Comparison of ENCODE assay signal across 1 cellular context in the genomic region with DNA sequence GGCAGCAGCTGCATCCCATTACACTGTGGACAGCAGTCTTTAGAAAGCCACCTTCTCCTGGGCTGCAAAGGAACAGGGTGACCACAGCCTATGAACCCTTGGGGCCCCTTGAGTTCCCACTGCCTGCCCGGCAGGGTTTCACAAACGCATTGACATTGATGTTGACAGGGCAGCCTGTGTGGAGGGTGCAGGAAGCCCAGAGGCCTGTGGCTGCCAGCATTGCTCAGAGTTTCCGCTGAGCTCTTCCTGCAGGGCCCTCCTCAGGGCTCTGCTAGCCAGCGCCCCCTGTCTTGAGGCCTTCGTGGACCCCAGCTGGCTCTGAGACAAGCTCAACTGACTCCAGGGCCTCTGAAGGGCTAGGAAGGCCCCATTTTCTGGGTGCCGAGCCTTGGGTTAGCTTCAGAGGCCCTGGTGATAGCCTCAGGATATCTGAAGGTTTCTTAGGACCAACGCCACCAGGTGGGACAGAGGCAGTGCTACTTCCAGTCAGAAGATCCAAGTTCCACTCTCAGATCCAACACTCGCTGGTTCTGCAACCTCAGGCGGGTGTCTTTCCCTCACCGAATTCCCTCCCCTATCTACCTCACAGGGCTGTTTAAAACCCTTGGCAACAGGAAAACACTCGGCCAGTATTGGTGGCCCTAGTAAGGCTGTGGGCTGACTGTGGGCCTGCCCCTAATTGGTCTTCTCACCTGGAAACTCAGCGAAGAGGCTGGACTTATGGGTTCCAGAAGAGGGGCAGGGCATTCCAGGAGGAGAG.
TF ChIP-seq lines count a peak whose summit lies in the region.

No MANE protein-coding gene starts in this region.

TF ChIP-seq in HepG2, 621 proteins besides CTCF, POLR2A, EP300 and RAD21 (continued from another document and continues in another):
- TF ChIP-seq ELK4 (CRISPR knock-in tag; IDR thresholded peaks at IDR 0.05; ENCODE audit: borderline replicate concordance) (no peak), LCORL (IDR thresholded peaks at IDR 0.05) (no peak), LCORL (CRISPR knock-in tag; IDR thresholded peaks at IDR 0.05) (no peak), PRMT3 (CRISPR knock-in tag; IDR thresholded peaks at IDR 0.05; ENCODE audit: borderline replicate concordance, low read depth) (no peak), ZNF646 (CRISPR knock-in tag; IDR thresholded peaks at IDR 0.05) (no peak), HNRNPK (IDR thresholded peaks at IDR 0.05; ENCODE audit: low read depth, low read length, poor library complexity, severe bottlenecking) (no peak), MEIS1 (CRISPR knock-in tag; IDR thresholded peaks at IDR 0.05; ENCODE audit: borderline replicate concordance) (peak; percentile 43; the same call in 1 of the 2 replicates), RXRA (CRISPR knock-in tag; IDR thresholded peaks at IDR 0.05) (peak; percentile 67; the same call in 1 of the 2 replicates), FOXA3 (CRISPR knock-in tag; IDR thresholded peaks at IDR 0.05) (peak; percentile 61), NFE2 (CRISPR knock-in tag; IDR thresholded peaks at IDR 0.05) (no peak), ZNF788 (CRISPR knock-in tag; IDR thresholded peaks at IDR 0.05; ENCODE audit: borderline replicate concordance) (no peak), ZFX (CRISPR knock-in tag; IDR thresholded peaks at IDR 0.05; ENCODE audit: low read depth) (peak; percentile 93), ZBTB44 (CRISPR knock-in tag; IDR thresholded peaks at IDR 0.05) (no peak), ZNF589 (CRISPR knock-in tag; conservative IDR thresholded peaks at IDR 0.05) (no peak), SOX5 (CRISPR knock-in tag; IDR thresholded peaks at IDR 0.05; ENCODE audit: borderline replicate concordance) (no peak), ZBTB8A (CRISPR knock-in tag; IDR thresholded peaks at IDR 0.05; ENCODE audit: borderline replicate concordance, low read depth) (no peak), ZBTB7B (CRISPR knock-in tag; IDR thresholded peaks at IDR 0.05) (0 out of 2 replicates have a peak, but pooled peaks have one; percentile 37), HCFC1 (IDR thresholded peaks at IDR 0.05; ENCODE audit: low read depth, low read length) (no peak), SP2 (CRISPR knock-in tag; IDR thresholded peaks at IDR 0.05) (no peak), PHF8 (CRISPR knock-in tag; IDR thresholded peaks at IDR 0.05) (peak; percentile 53), IKZF4 (CRISPR knock-in tag; IDR thresholded peaks at IDR 0.05; ENCODE audit: borderline replicate concordance, low read depth, not compliant biosample characterization) (no peak), ATF4 (CRISPR knock-in tag; IDR thresholded peaks at IDR 0.05) (no peak), CENPT (CRISPR knock-in tag; IDR thresholded peaks at IDR 0.05; ENCODE audit: low read depth) (no peak), ZBTB38 (CRISPR knock-in tag; IDR thresholded peaks at IDR 0.05) (0 out of 2 replicates have a peak, but pooled peaks have one; percentile 52), MEF2D (CRISPR knock-in tag; IDR thresholded peaks at IDR 0.05) (0 out of 2 replicates have a peak, but pooled peaks have one; percentile 20), NFYC (CRISPR knock-in tag; IDR thresholded peaks at IDR 0.05) (no peak), BRD4 (CRISPR knock-in tag; IDR thresholded peaks at IDR 0.05) (no peak), SOX6 (IDR thresholded peaks at IDR 0.05) (no peak), SOX6 (CRISPR knock-in tag; IDR thresholded peaks at IDR 0.05) (no peak)
- TF ChIP-seq, protein P1, sequence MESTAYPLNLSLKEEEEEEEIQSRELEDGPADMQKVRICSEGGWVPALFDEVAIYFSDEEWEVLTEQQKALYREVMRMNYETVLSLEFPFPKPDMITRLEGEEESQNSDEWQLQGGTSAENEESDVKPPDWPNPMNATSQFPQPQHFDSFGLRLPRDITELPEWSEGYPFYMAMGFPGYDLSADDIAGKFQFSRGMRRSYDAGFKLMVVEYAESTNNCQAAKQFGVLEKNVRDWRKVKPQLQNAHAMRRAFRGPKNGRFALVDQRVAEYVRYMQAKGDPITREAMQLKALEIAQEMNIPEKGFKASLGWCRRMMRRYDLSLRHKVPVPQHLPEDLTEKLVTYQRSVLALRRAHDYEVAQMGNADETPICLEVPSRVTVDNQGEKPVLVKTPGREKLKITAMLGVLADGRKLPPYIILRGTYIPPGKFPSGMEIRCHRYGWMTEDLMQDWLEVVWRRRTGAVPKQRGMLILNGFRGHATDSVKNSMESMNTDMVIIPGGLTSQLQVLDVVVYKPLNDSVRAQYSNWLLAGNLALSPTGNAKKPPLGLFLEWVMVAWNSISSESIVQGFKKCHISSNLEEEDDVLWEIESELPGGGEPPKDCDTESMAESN (CRISPR knock-in tag; conservative IDR thresholded peaks at IDR 0.05) = 0 out of 2 replicates have a peak, but pooled peaks have one; percentile 33
- TF ChIP-seq, protein P2, sequence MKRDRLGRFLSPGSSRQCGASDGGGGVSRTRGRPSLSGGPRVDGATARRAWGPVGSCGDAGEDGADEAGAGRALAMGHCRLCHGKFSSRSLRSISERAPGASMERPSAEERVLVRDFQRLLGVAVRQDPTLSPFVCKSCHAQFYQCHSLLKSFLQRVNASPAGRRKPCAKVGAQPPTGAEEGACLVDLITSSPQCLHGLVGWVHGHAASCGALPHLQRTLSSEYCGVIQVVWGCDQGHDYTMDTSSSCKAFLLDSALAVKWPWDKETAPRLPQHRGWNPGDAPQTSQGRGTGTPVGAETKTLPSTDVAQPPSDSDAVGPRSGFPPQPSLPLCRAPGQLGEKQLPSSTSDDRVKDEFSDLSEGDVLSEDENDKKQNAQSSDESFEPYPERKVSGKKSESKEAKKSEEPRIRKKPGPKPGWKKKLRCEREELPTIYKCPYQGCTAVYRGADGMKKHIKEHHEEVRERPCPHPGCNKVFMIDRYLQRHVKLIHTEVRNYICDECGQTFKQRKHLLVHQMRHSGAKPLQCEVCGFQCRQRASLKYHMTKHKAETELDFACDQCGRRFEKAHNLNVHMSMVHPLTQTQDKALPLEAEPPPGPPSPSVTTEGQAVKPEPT (CRISPR knock-in tag; IDR thresholded peaks at IDR 0.05; ENCODE audit: low read depth) = no peak
- TF ChIP-seq, protein P3, sequence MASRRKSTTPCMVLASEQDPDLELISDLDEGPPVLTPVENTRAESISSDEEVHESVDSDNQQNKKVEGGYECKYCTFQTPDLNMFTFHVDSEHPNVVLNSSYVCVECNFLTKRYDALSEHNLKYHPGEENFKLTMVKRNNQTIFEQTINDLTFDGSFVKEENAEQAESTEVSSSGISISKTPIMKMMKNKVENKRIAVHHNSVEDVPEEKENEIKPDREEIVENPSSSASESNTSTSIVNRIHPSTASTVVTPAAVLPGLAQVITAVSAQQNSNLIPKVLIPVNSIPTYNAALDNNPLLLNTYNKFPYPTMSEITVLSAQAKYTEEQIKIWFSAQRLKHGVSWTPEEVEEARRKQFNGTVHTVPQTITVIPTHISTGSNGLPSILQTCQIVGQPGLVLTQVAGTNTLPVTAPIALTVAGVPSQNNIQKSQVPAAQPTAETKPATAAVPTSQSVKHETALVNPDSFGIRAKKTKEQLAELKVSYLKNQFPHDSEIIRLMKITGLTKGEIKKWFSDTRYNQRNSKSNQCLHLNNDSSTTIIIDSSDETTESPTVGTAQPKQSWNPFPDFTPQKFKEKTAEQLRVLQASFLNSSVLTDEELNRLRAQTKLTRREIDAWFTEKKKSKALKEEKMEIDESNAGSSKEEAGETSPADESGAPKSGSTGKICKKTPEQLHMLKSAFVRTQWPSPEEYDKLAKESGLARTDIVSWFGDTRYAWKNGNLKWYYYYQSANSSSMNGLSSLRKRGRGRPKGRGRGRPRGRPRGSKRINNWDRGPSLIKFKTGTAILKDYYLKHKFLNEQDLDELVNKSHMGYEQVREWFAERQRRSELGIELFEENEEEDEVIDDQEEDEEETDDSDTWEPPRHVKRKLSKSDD (CRISPR knock-in tag; IDR thresholded peaks at IDR 0.05; ENCODE audit: low read depth) = no peak
- TF ChIP-seq, protein P4, sequence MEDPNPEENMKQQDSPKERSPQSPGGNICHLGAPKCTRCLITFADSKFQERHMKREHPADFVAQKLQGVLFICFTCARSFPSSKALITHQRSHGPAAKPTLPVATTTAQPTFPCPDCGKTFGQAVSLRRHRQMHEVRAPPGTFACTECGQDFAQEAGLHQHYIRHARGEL (CRISPR knock-in tag; IDR thresholded peaks at IDR 0.05) = no peak
- TF ChIP-seq, protein P5, sequence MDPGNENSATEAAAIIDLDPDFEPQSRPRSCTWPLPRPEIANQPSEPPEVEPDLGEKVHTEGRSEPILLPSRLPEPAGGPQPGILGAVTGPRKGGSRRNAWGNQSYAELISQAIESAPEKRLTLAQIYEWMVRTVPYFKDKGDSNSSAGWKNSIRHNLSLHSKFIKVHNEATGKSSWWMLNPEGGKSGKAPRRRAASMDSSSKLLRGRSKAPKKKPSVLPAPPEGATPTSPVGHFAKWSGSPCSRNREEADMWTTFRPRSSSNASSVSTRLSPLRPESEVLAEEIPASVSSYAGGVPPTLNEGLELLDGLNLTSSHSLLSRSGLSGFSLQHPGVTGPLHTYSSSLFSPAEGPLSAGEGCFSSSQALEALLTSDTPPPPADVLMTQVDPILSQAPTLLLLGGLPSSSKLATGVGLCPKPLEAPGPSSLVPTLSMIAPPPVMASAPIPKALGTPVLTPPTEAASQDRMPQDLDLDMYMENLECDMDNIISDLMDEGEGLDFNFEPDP (CRISPR knock-in tag; conservative IDR thresholded peaks at IDR 0.05) = no peak
- TF ChIP-seq, protein P6, sequence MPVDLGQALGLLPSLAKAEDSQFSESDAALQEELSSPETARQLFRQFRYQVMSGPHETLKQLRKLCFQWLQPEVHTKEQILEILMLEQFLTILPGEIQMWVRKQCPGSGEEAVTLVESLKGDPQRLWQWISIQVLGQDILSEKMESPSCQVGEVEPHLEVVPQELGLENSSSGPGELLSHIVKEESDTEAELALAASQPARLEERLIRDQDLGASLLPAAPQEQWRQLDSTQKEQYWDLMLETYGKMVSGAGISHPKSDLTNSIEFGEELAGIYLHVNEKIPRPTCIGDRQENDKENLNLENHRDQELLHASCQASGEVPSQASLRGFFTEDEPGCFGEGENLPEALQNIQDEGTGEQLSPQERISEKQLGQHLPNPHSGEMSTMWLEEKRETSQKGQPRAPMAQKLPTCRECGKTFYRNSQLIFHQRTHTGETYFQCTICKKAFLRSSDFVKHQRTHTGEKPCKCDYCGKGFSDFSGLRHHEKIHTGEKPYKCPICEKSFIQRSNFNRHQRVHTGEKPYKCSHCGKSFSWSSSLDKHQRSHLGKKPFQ (CRISPR knock-in tag; IDR thresholded peaks at IDR 0.05; ENCODE audit: insufficient replicate concordance) = no peak
